1 cellular context compared by ENCODE assay signal in genomic region chr2:134254836-134255235, GRCh38.
TF ChIP-seq lines count a peak whose summit lies in the region.

No MANE protein-coding gene starts in this region.

TF ChIP-seq in HepG2, 621 proteins besides CTCF, POLR2A, EP300 and RAD21 (continued from another document):
- TF ChIP-seq SNAPC4 (CRISPR knock-in tag; IDR thresholded peaks at IDR 0.05) (no peak), FUBP1 (CRISPR knock-in tag; IDR thresholded peaks at IDR 0.05; ENCODE audit: borderline replicate concordance) (no peak), E2F5 (CRISPR knock-in tag; conservative IDR thresholded peaks at IDR 0.05) (no peak), ELF3 (CRISPR knock-in tag; IDR thresholded peaks at IDR 0.05) (no peak), AGO2 (optimal IDR thresholded peaks at IDR 0.05; ENCODE audit: low read depth, low read length) (no peak), ZNF468 (CRISPR knock-in tag; IDR thresholded peaks at IDR 0.05) (no peak), PAWR (CRISPR knock-in tag; IDR thresholded peaks at IDR 0.05; ENCODE audit: borderline replicate concordance) (no peak), SNAI1 (CRISPR knock-in tag; IDR thresholded peaks at IDR 0.05; ENCODE audit: borderline replicate concordance) (no peak), ZMYM2 (CRISPR knock-in tag; IDR thresholded peaks at IDR 0.05) (no peak), ZMAT5 (CRISPR knock-in tag; IDR thresholded peaks at IDR 0.05; ENCODE audit: borderline replicate concordance, low read depth) (no peak), ATRX (CRISPR knock-in tag; IDR thresholded peaks at IDR 0.05; ENCODE audit: borderline replicate concordance) (no peak), KMT2A (CRISPR knock-in tag; IDR thresholded peaks at IDR 0.05) (no peak), ZNF678 (CRISPR knock-in tag; IDR thresholded peaks at IDR 0.05) (no peak), PHF21A (CRISPR knock-in tag; IDR thresholded peaks at IDR 0.05) (no peak), ZNF546 (CRISPR knock-in tag; conservative IDR thresholded peaks at IDR 0.05) (no peak), NR2F2 (IDR thresholded peaks at IDR 0.05; ENCODE audit: borderline replicate concordance, low read depth) (no peak), SMARCC2 (IDR thresholded peaks at IDR 0.05) (no peak), ZNF30 (CRISPR knock-in tag; IDR thresholded peaks at IDR 0.05) (no peak)
TF ChIP-seq in HepG2: peak in this region for 0.
